In the genomic region with DNA sequence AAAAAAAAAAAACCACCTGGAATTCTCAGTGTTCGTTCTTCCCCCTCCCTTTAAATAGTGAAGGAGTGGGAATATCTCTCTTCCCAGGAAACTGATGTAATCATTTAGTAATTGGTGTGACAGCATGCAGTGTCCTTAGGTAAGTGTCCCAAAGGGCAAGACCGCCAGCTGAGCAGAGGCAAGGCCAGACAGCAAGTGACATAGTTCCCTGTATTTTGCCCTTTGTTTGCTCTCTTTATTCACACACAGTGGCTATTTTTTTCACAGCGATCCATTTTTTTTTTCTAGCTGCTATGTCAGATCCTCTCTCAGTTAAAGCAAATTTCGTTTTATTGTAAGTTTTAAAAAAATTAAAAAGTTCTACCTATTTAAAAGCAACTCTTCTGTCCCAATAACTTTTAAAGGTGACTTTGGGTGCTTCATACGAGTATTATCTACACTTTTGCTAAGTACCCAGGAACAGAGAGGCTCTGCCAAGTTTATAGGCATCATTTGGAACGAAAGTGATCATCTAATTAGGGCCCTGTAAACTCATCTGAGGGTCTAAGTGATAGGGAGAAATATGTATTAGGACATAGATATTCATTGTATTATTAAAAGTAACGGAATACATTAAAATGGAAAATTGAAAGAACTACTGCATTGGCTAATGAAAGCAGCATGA, we compare ENCODE assay signal across 19 cellular contexts.
DNase-seq lines count a peak whose midpoint lies in the region; ATAC-seq and TF ChIP-seq lines count a peak whose summit lies in the region.
"Had no signal": no experiment of that assay in that cellular context is flagged by ENCODE, and none has a peak within 500 bp of the region (broad histone marks: within the 10 kb centered on the region; RNA-seq: fewer than 3 reads in every experiment).

No MANE protein-coding gene starts in this region.

- H3K9me3 ChIP-seq in HEK293 (ENCODE audit: control insufficient read depth, insufficient read depth, low read depth, low read length) (no peaks in the 10 kb centered on the region), adrenal gland (replicated peaks in 1 of 3) (no peaks in the 10 kb centered on the region)
- H3K9me3 ChIP-seq: BLaER1 treated with 17β-estradiol and CSF1 and Interleukin-3, amounts not matched to agents 10 nM and 100 nM; gastroesophageal sphincter; tibial nerve had no signal

- no peaks in the 10 kb centered on the region for H3K36me3 ChIP-seq in HEK293 (ENCODE audit: control insufficient read depth in 2 of 2, insufficient read depth in 1 of 2, low read length in 2 of 2)
- H3K36me3 ChIP-seq in adrenal gland (replicated peaks in 1 of 2), result no peaks in the 10 kb centered on the region
- H3K36me3 ChIP-seq: BLaER1 treated with 17β-estradiol and CSF1 and Interleukin-3, amounts not matched to agents 10 nM and 100 nM; gastroesophageal sphincter; tibial nerve had no signal

- no peaks in the 10 kb centered on the region for H3K27me3 ChIP-seq in adrenal gland
- H3K27me3 ChIP-seq: BLaER1 treated with 17β-estradiol and CSF1 and Interleukin-3, amounts not matched to agents 10 nM and 100 nM; gastroesophageal sphincter; tibial nerve had no signal

- 54 to 64% (median 60%) methylated on average over 7 of the region's 7 CpGs for WGBS in adrenal gland, 4 donors

- no peak for TF ChIP-seq POLR2A in adrenal gland (IDR thresholded peaks at IDR 0.05)

- H3K4me1 ChIP-seq in HEK293 (ENCODE audit: control insufficient read depth, insufficient read depth, low read length) (no peaks in the 10 kb centered on the region), adrenal gland (replicated peaks in 1 of 2) (no peaks in the 10 kb centered on the region)

- TF ChIP-seq CTCF in HEK293 (tag by site-specific recombination; IDR thresholded peaks at IDR 0.05), result no peak
- no peak for TF ChIP-seq CTCF in adrenal gland (IDR thresholded peaks at IDR 0.05)

- DNase-seq in NCI-H460 (ENCODE audit: extremely low read depth, low read depth) (peak; percentile 86), left ventricle myocardium superior (peak; percentile 34), retina (peak; percentile 18), NOMO-1 (lab: John Stamatoyannopoulos, UW; ENCODE audit: unreplicated experiment in 2 of 2) (no peak), adrenal gland (no peak)
- no peak for DNase-seq in stimulated activated CD4-positive, alpha-beta T cell treated with anti-CD3 and anti-CD28 coated beads, Interleukin-2, amount 100 ng/mL, for 48 hours
- DNase-seq: activated CD4-positive, alpha-beta T cell treated with anti-CD3 and anti-CD28 coated beads, Interleukin-2, amount 50 U/mL, for 1 hour; activated naive CD8-positive, alpha-beta T cell treated with anti-CD3 and anti-CD28 coated beads, Interleukin-2, amount 50 U/mL, for 24 hours; activated T-cell treated with anti-CD3 and anti-CD28 coated beads, Interleukin-2, amount 50 U/mL, for 48 hours; cerebellar nuclear complex; DMS79; naive thymus-derived CD4-positive, alpha-beta T cell; NCI-H446; stimulated activated CD4-positive, alpha-beta T cell treated with anti-CD3 and anti-CD28 coated beads, Interleukin-4, amount 100 ng/mL, for 1 hour had no signal

- intact Hi-C loops in left ventricle myocardium superior (cut with micrococcal nuclease), result no loop called here
- intact Hi-C loops in adrenal gland (cut with DNase I), result no loop called here

- ATAC-seq in left ventricle myocardium superior (peak; percentile 88), GM21529 (IDR thresholded peaks at IDR 0.05; ENCODE audit: unreplicated experiment) (no peak)
- ATAC-seq: activated naive CD8-positive, alpha-beta T cell treated with anti-CD3 and anti-CD28 coated beads, Interleukin-2, amount 50 U/mL, for 24 hours; gastroesophageal sphincter; naive thymus-derived CD4-positive, alpha-beta T cell had no signal

- no peak overlapping the region for H3K27ac ChIP-seq in HEK293 (ENCODE audit: extremely low read depth, low read depth, low read length)
- no peak overlapping the region for H3K27ac ChIP-seq in adrenal gland
- H3K27ac ChIP-seq: BLaER1 treated with 17β-estradiol and CSF1 and Interleukin-3, amounts not matched to agents 10 nM and 100 nM; tibial nerve had no signal

- CTCF ChIA-PET in HEK293 (lab: Yijun Ruan, JAX), result interaction anchor here (0.5 to 3.4 kb wide), 8 partner anchors 9 to 194 kb away, joined by 3 to 14 read pairs (median 4); no protein-coding TSS in a partner anchor

- POLR2A ChIA-PET in HEK293 (lab: Yijun Ruan, JAX), result no interaction called here

- H3K4me3 ChIP-seq in HEK293 (ENCODE audit: low read depth, low read length), result no peak overlapping the region
- no peak overlapping the region for H3K4me3 ChIP-seq in adrenal gland
- H3K4me3 ChIP-seq: BLaER1 treated with 17β-estradiol and CSF1 and Interleukin-3, amounts not matched to agents 10 nM and 100 nM; gastroesophageal sphincter; tibial nerve had no signal

TF ChIP-seq in HEK293, 187 proteins besides CTCF, POLR2A, EP300 and RAD21:
- TF ChIP-seq ZNF629 (tag by site-specific recombination; IDR thresholded peaks at IDR 0.05) (peak; percentile 84), ZBTB21 (tag by site-specific recombination; IDR thresholded peaks at IDR 0.05) (peak; percentile 55), ZIC2 (tag by site-specific recombination; IDR thresholded peaks at IDR 0.05) (peak; percentile 40), ZFHX2 (tag by site-specific recombination; conservative IDR thresholded peaks at IDR 0.05) (no peak), ZNF549 (tag by site-specific recombination; IDR thresholded peaks at IDR 0.05) (no peak), HOXA7 (CRISPR knock-in tag; IDR thresholded peaks at IDR 0.05; ENCODE audit: borderline replicate concordance) (no peak), FEZF1 (tag by site-specific recombination; IDR thresholded peaks at IDR 0.05) (peak; percentile 58)
- TF ChIP-seq, protein P1, sequence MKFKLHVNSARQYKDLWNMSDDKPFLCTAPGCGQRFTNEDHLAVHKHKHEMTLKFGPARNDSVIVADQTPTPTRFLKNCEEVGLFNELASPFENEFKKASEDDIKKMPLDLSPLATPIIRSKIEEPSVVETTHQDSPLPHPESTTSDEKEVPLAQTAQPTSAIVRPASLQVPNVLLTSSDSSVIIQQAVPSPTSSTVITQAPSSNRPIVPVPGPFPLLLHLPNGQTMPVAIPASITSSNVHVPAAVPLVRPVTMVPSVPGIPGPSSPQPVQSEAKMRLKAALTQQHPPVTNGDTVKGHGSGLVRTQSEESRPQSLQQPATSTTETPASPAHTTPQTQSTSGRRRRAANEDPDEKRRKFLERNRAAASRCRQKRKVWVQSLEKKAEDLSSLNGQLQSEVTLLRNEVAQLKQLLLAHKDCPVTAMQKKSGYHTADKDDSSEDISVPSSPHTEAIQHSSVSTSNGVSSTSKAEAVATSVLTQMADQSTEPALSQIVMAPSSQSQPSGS (tag by site-specific recombination; IDR thresholded peaks at IDR 0.05; ENCODE audit: low read depth), result 0 out of 2 replicates have a peak, but pooled peaks have one; percentile 23

Comparison
In these comparisons a context has a peak if more than half of its experiments do, and no peak if none do; other contexts are left out.
1. DNase-seq: peak in NCI-H460 (single experiment), left ventricle myocardium superior (single experiment) and retina (single experiment); none in stimulated activated CD4-positive, alpha-beta T cell treated with anti-CD3 and anti-CD28 coated beads, Interleukin-2, amount 100 ng/mL, for 48 hours (0 of 2), NOMO-1 (0 of 2) and adrenal gland (0 of 7).